ENCODE assay signal across 1 cellular context in genomic region chr20:461254-462198, GRCh38.
TF ChIP-seq lines count a peak whose summit lies in the region.

No MANE protein-coding gene starts in this region.

TF ChIP-seq in HepG2, 621 proteins besides CTCF, POLR2A, EP300 and RAD21 (continued from another document and continues in another):
- no peak for TF ChIP-seq SIN3A (IDR thresholded peaks at IDR 0.05; ENCODE audit: borderline replicate concordance, low read depth, low read length)
- no peak for TF ChIP-seq DNMT3B (CRISPR knock-in tag; conservative IDR thresholded peaks at IDR 0.05)
- peak; percentile 72; the same call in 1 of the 2 replicates for TF ChIP-seq NFIB (CRISPR knock-in tag; IDR thresholded peaks at IDR 0.05; ENCODE audit: borderline replicate concordance)
- TF ChIP-seq RFXANK (CRISPR knock-in tag; IDR thresholded peaks at IDR 0.05) = 0 out of 2 replicates have a peak, but pooled peaks have one; percentile 14
- 0 out of 2 replicates have a peak, but pooled peaks have one; percentile 3 for TF ChIP-seq IRF2 (CRISPR knock-in tag; IDR thresholded peaks at IDR 0.05)
- TF ChIP-seq KDM5A (IDR thresholded peaks at IDR 0.05; ENCODE audit: borderline replicate concordance, low read length) = no peak; the same call in 1 of the 2 replicates
- TF ChIP-seq ZNF672 (CRISPR knock-in tag; IDR thresholded peaks at IDR 0.05) = no peak
- TF ChIP-seq EZH2 (conservative IDR thresholded peaks at IDR 0.05; ENCODE audit: low read depth, low read length) = no peak
- TF ChIP-seq KLF16 (CRISPR knock-in tag; IDR thresholded peaks at IDR 0.05) = no peak
- TF ChIP-seq SMYD3 (CRISPR knock-in tag; IDR thresholded peaks at IDR 0.05) = no peak
- no peak for TF ChIP-seq MLXIP (CRISPR knock-in tag; IDR thresholded peaks at IDR 0.05; ENCODE audit: borderline replicate concordance)
- TF ChIP-seq ZNF782 (CRISPR knock-in tag; IDR thresholded peaks at IDR 0.05; ENCODE audit: borderline replicate concordance) = peak; percentile 87; the same call in 1 of the 2 replicates
- TF ChIP-seq ARID5B (CRISPR knock-in tag; IDR thresholded peaks at IDR 0.05) = 0 out of 2 replicates have a peak, but pooled peaks have one; percentile 17
- no peak for TF ChIP-seq PHF5A (CRISPR knock-in tag; IDR thresholded peaks at IDR 0.05; ENCODE audit: low read depth, unreplicated experiment)
- no peak for TF ChIP-seq FOXA1 (IDR thresholded peaks at IDR 0.05)
- TF ChIP-seq FOXA1 (CRISPR knock-in tag; IDR thresholded peaks at IDR 0.05) = no peak
- 0 out of 2 replicates have a peak, but pooled peaks have one; percentile 87 for TF ChIP-seq FOXO4 (CRISPR knock-in tag; conservative IDR thresholded peaks at IDR 0.05)
- TF ChIP-seq ARID3A (IDR thresholded peaks at IDR 0.05; ENCODE audit: low read depth, low read length) = no peak
- TF ChIP-seq LBX2 (CRISPR knock-in tag; IDR thresholded peaks at IDR 0.05; ENCODE audit: borderline replicate concordance) = no peak
- TF ChIP-seq TBP (CRISPR knock-in tag; IDR thresholded peaks at IDR 0.05) = no peak
- no peak for TF ChIP-seq SMC3 (IDR thresholded peaks at IDR 0.05; ENCODE audit: low read length)
- TF ChIP-seq ZBTB33 (CRISPR knock-in tag; IDR thresholded peaks at IDR 0.05) = no peak
- TF ChIP-seq SYNCRIP (IDR thresholded peaks at IDR 0.05; ENCODE audit: insufficient read depth, low read depth, low read length) = no peak
- no peak for TF ChIP-seq ZNF646 (CRISPR knock-in tag; IDR thresholded peaks at IDR 0.05)
- 0 out of 2 replicates have a peak, but pooled peaks have one; percentile 29 for TF ChIP-seq ZNF296 (CRISPR knock-in tag; conservative IDR thresholded peaks at IDR 0.05)
- TF ChIP-seq MAZ (IDR thresholded peaks at IDR 0.05; ENCODE audit: borderline replicate concordance, low read depth, low read length) = no peak
- TF ChIP-seq MAZ (CRISPR knock-in tag; IDR thresholded peaks at IDR 0.05; ENCODE audit: low read depth) = no peak
- TF ChIP-seq KDM5B (CRISPR knock-in tag; IDR thresholded peaks at IDR 0.05; ENCODE audit: borderline replicate concordance) = peak; percentile 86
- TF ChIP-seq ZNF83 (CRISPR knock-in tag; IDR thresholded peaks at IDR 0.05; ENCODE audit: borderline replicate concordance) = peak; percentile 88; the same call in 1 of the 2 replicates
- TF ChIP-seq CCDC6 (CRISPR knock-in tag; IDR thresholded peaks at IDR 0.05) = no peak
- TF ChIP-seq STAT6 (CRISPR knock-in tag; IDR thresholded peaks at IDR 0.05; ENCODE audit: borderline replicate concordance) = no peak
- TF ChIP-seq ZNF576 (CRISPR knock-in tag; IDR thresholded peaks at IDR 0.05) = no peak
- TF ChIP-seq LCORL (IDR thresholded peaks at IDR 0.05) = no peak
- peak; percentile 43; the same call in 1 of the 2 replicates for TF ChIP-seq LCORL (CRISPR knock-in tag; IDR thresholded peaks at IDR 0.05)
- no peak for TF ChIP-seq ZNF33A (CRISPR knock-in tag; IDR thresholded peaks at IDR 0.05; ENCODE audit: borderline replicate concordance)
- 0 out of 2 replicates have a peak, but pooled peaks have one; percentile 60 for TF ChIP-seq SAFB2 (CRISPR knock-in tag; IDR thresholded peaks at IDR 0.05; ENCODE audit: borderline replicate concordance, low read depth)
